Comparison of ENCODE assay signal across 15 cellular contexts in genomic region chr1:7262611-7263010, GRCh38.
DNase-seq lines count a peak whose midpoint lies in the region; TF ChIP-seq lines count a peak whose summit lies in the region.
"Had no signal": no experiment of that assay in that cellular context is flagged by ENCODE, and none has a peak within 500 bp of the region (broad histone marks: within the 10 kb centered on the region; RNA-seq: fewer than 3 reads in every experiment).

No MANE protein-coding gene starts in this region.

- H3K9me3 ChIP-seq in colonic mucosa (no peaks in the 10 kb centered on the region), vagina (no peaks in the 10 kb centered on the region), tibial artery (no peaks in the 10 kb centered on the region)
- H3K9me3 ChIP-seq: ascending aorta, neutrophil had no signal

- no peaks in the 10 kb centered on the region for H3K36me3 ChIP-seq in colonic mucosa
- no peaks in the 10 kb centered on the region for H3K36me3 ChIP-seq in vagina
- H3K36me3 ChIP-seq in tibial artery = no peaks in the 10 kb centered on the region
- H3K36me3 ChIP-seq: ascending aorta, neutrophil had no signal

- H3K4me1 ChIP-seq in colonic mucosa (peaks cover 11% of the 10 kb centered on the region), vagina (no peaks in the 10 kb centered on the region), tibial artery (no peaks in the 10 kb centered on the region)
- H3K4me1 ChIP-seq: ascending aorta had no signal

- no peak overlapping the region for H3K4me3 ChIP-seq in colonic mucosa
- no peak overlapping the region for H3K4me3 ChIP-seq in vagina
- no peak overlapping the region for H3K4me3 ChIP-seq in tibial artery
- H3K4me3 ChIP-seq: ascending aorta, lung, skin epidermis had no signal

- no peak for TF ChIP-seq POLR2A in vagina (IDR thresholded peaks at IDR 0.05)

- peak overlapping the region in 1 of 2 donors; percentile 12 for H3K9ac ChIP-seq in colonic mucosa (ENCODE audit: low read depth in 2 of 2, low read length in 2 of 2)

- H3K27ac ChIP-seq in colonic mucosa = no peak overlapping the region
- no peak overlapping the region for H3K27ac ChIP-seq in vagina
- H3K27ac ChIP-seq in tibial artery = no peak overlapping the region
- H3K27ac ChIP-seq: ascending aorta, neutrophil, skin epidermis had no signal

- DNase-seq in NCI-H446 treated with DMSO at 0.1 percent for 48 hours (lab: John Stamatoyannopoulos, UW) (peak; percentile 4), NCI-H446 (lab: John Stamatoyannopoulos, UW) (no peak), NCI-H2196 (lab: John Stamatoyannopoulos, UW; ENCODE audit: unreplicated experiment) (peak; percentile 87), colonic mucosa (peak; percentile 74), vagina (ENCODE audit: extremely low spot score in 2 of 2) (peak; percentile 42 to 49), anterior cingulate cortex (lab: John Stamatoyannopoulos, UW) (no peak), tibial artery (no peak), NAMALWA (ENCODE audit: low spot score) (no peak)
- DNase-seq: 8988T; activated CD4-positive, alpha-beta T cell treated with anti-CD3 and anti-CD28 coated beads, Interleukin-2, amount 10 ng/mL, durations not matched to agents 7 days and 5 days; dermis blood vessel endothelial cell had no signal

- no peak for TF ChIP-seq CTCF in colonic mucosa (IDR thresholded peaks at IDR 0.05)
- no peak for TF ChIP-seq CTCF in vagina (IDR thresholded peaks at IDR 0.05)
- TF ChIP-seq CTCF in tibial artery (IDR thresholded peaks at IDR 0.05) = no peak

- H3K27me3 ChIP-seq in colonic mucosa (no peaks in the 10 kb centered on the region), vagina (no peaks in the 10 kb centered on the region), tibial artery (peaks cover 0 to 37% of the 10 kb centered on the region in 2 donors)
- H3K27me3 ChIP-seq: ascending aorta had no signal

- intact Hi-C loops in colonic mucosa (cut with DNase I) (no loop called here), vagina (cut with DNase I) (no loop called here), tibial artery (cut with DNase I; ENCODE audit: low total_unique reads) (no loop called here)

Comparison
In these comparisons a context has a peak if more than half of its experiments do, and no peak if none do; other contexts are left out.
1. DNase-seq: peak in NCI-H446 treated with DMSO at 0.1 percent for 48 hours (single experiment), NCI-H2196 (single experiment), colonic mucosa (single experiment) and vagina (2 of 2); none in NCI-H446 (0 of 2), anterior cingulate cortex (0 of 58), tibial artery (0 of 2) and NAMALWA (single experiment).